Comparison of ENCODE assay signal across 21 cellular contexts in genomic region chr6:16190214-16190613, GRCh38. TPM values are rescaled to one million over a fixed set of nuclear protein-coding genes. Genes with fewer than 3 reads are reported as not detected.
DNase-seq lines count a peak whose midpoint lies in the region; ATAC-seq and TF ChIP-seq lines count a peak whose summit lies in the region.
"Had no signal": no experiment of that assay in that cellular context is flagged by ENCODE, and none has a peak within 500 bp of the region (broad histone marks: within the 10 kb centered on the region; RNA-seq: fewer than 3 reads in every experiment).

No MANE protein-coding gene starts in this region.

- TF ChIP-seq EP300 in gastroesophageal sphincter (IDR thresholded peaks at IDR 0.05) = no peak

- no peak overlapping the region for H3K4me3 Mint-ChIP-seq in activated CD8-positive, alpha-beta T cell treated with anti-CD3 and anti-CD28 coated beads, Interleukin-2, amount 10 ng/mL, durations not matched to agents 7 days and 5 days
- H3K4me3 Mint-ChIP-seq: CD4-positive, alpha-beta T cell had no signal

- H3K27me3 Mint-ChIP-seq in activated CD8-positive, alpha-beta T cell treated with anti-CD3 and anti-CD28 coated beads, Interleukin-2, amount 10 ng/mL, durations not matched to agents 7 days and 5 days (ENCODE audit: low read depth) = peaks cover 33% of the 10 kb centered on the region

- H3K4me3 ChIP-seq in gastroesophageal sphincter (no peak overlapping the region), thoracic aorta (peak overlapping the region; percentile 34)
- H3K4me3 ChIP-seq: BLaER1, SJCRH30 had no signal

- no peak overlapping the region for H3K27ac Mint-ChIP-seq in activated CD8-positive, alpha-beta T cell treated with anti-CD3 and anti-CD28 coated beads, Interleukin-2, amount 10 ng/mL, durations not matched to agents 7 days and 5 days
- H3K27ac Mint-ChIP-seq: CD4-positive, alpha-beta T cell had no signal

- H3K4me1 ChIP-seq in gastroesophageal sphincter = peaks cover 0 to 42% (median 4%) of the 10 kb centered on the region in 3 donors
- peaks cover 14 to 45% of the 10 kb centered on the region in 2 donors for H3K4me1 ChIP-seq in thoracic aorta (ENCODE audit: control insufficient read depth in 1 of 2, low read depth in 2 of 2)
- H3K4me1 ChIP-seq: SJCRH30 had no signal

- ATAC-seq in gastroesophageal sphincter (no peak), thoracic aorta (ENCODE audit: insufficient number of reproducible peaks, low FRiP score, low read depth) (no peak)
- ATAC-seq in activated CD8-positive, alpha-beta T cell treated with anti-CD3 and anti-CD28 coated beads, Interleukin-2, amount 10 ng/mL, durations not matched to agents 7 days and 5 days = no peak
- ATAC-seq: Panc1 had no signal

- H3K36me3 Mint-ChIP-seq in activated CD8-positive, alpha-beta T cell treated with anti-CD3 and anti-CD28 coated beads, Interleukin-2, amount 10 ng/mL, durations not matched to agents 7 days and 5 days (ENCODE audit: low read depth) = no peaks in the 10 kb centered on the region

- 10 to 21% methylated on average over 1 of the region's 1 CpG for WGBS in gastroesophageal sphincter (ENCODE audit: low coverage in 1 of 2), 2 donors

- CTCF ChIA-PET in activated CD8-positive, alpha-beta T cell treated with anti-CD3 and anti-CD28 coated beads, Interleukin-2, amount 10 ng/mL, durations not matched to agents 7 days and 5 days (lab: Charles Lee) = interaction anchor here (1.1 to 2.8 kb wide), 4 partner anchors 15 to 499 kb away, joined by 3 to 9 read pairs (median 4); no protein-coding TSS in a partner anchor

- TF ChIP-seq CTCF in gastroesophageal sphincter (IDR thresholded peaks at IDR 0.05) (no peak), thoracic aorta (IDR thresholded peaks at IDR 0.05) (no peak)

- H3K9me3 ChIP-seq in gastroesophageal sphincter (no peaks in the 10 kb centered on the region), thoracic aorta (no peaks in the 10 kb centered on the region)
- H3K9me3 ChIP-seq: BLaER1, SJCRH30 had no signal

- H3K36me3 ChIP-seq in gastroesophageal sphincter (no peaks in the 10 kb centered on the region), thoracic aorta (no peaks in the 10 kb centered on the region)
- H3K36me3 ChIP-seq: BLaER1, SJCRH30 had no signal

- H3K4me1 Mint-ChIP-seq in activated CD8-positive, alpha-beta T cell treated with anti-CD3 and anti-CD28 coated beads, Interleukin-2, amount 10 ng/mL, durations not matched to agents 7 days and 5 days (ENCODE audit: low read depth) = no peaks in the 10 kb centered on the region

- H3K9me3 Mint-ChIP-seq in activated CD8-positive, alpha-beta T cell treated with anti-CD3 and anti-CD28 coated beads, Interleukin-2, amount 10 ng/mL, durations not matched to agents 7 days and 5 days (ENCODE audit: insufficient read depth) = no peaks in the 10 kb centered on the region
- H3K9me3 Mint-ChIP-seq: CD4-positive, alpha-beta T cell had no signal

- DNase-seq in NCI-H510A treated with DMSO at 0.1 percent for 48 hours (lab: John Stamatoyannopoulos, UW) (peak; percentile 28), NCI-H510A (lab: John Stamatoyannopoulos, UW) (no peak), NCI-H774 (lab: John Stamatoyannopoulos, UW) (peak; percentile 24), thoracic aorta (ENCODE audit: low spot score) (no peak), NCI-H2196 treated with DMSO at 0.1 percent for 48 hours (lab: John Stamatoyannopoulos, UW; ENCODE audit: unreplicated experiment) (no peak)
- DNase-seq in activated CD8-positive, alpha-beta T cell treated with anti-CD3 and anti-CD28 coated beads, Interleukin-2, amount 10 ng/mL, durations not matched to agents 7 days and 5 days = no peak
- no peak for DNase-seq in activated T-cell treated with anti-CD3 and anti-CD28 coated beads, Interleukin-2, amount 50 U/mL, for 1 hour
- DNase-seq: ACHN; CD4-positive, alpha-beta T cell; COR-L47; DMS 273 treated with DMSO at 0.1 percent for 48 hours; Kasumi-1; NCI-H187; NCI-H226; NCI-H524 treated with DMSO at 0.1 percent for 48 hours; NK-92 treated with Interleukin-12 subunit alpha and Interleukin-12 subunit beta, amount 100 ng/mL, for 24 hours; SJCRH30 had no signal

- peak overlapping the region in 3 of 4 donors; percentile 13 to 62 (median 62) for H3K27ac ChIP-seq in gastroesophageal sphincter
- peak overlapping the region; percentile 72 to 81 for H3K27ac ChIP-seq in thoracic aorta
- H3K27ac ChIP-seq: 22Rv1, BLaER1, SJCRH30 had no signal

- POLR2A ChIA-PET in activated CD8-positive, alpha-beta T cell treated with anti-CD3 and anti-CD28 coated beads, Interleukin-2, amount 10 ng/mL, durations not matched to agents 7 days and 5 days (lab: Charles Lee) = interaction anchor here (1.2 kb wide), 1 partner anchor 53 kb away, joined by 3 read pairs; no protein-coding TSS in a partner anchor

- no peak for TF ChIP-seq POLR2A in gastroesophageal sphincter (IDR thresholded peaks at IDR 0.05)

- no peaks in the 10 kb centered on the region for H3K27me3 ChIP-seq in gastroesophageal sphincter
- H3K27me3 ChIP-seq in thoracic aorta (replicated peaks; ENCODE audit: insufficient read depth) = no peaks in the 10 kb centered on the region
- H3K27me3 ChIP-seq: BLaER1, SJCRH30 had no signal

RNA-seq across cellular contexts. Expression of gene GMPR, which starts 48.2 kb away (rescaled TPM):
- total RNA-seq in gastroesophageal sphincter (10 to 100 TPM; 18.2 to 71.5 (median 45.6) TPM), thoracic aorta (10 to 100 TPM; 17.0 to 62.1 TPM)
- total RNA-seq in activated CD8-positive, alpha-beta T cell treated with anti-CD3 and anti-CD28 coated beads, Interleukin-2, amount 10 ng/mL, durations not matched to agents 7 days and 5 days = 10 to 100 TPM in 1 of 2 experiments, 1 to 10 TPM in 1; 8.9 to 11.0 TPM

Comparison
In these comparisons a context has a peak if more than half of its experiments do, and no peak if none do; other contexts are left out.
1. DNase-seq: peak in NCI-H510A treated with DMSO at 0.1 percent for 48 hours (single experiment) and NCI-H774 (single experiment); none in NCI-H510A (single experiment), thoracic aorta (single experiment), activated CD8-positive, alpha-beta T cell treated with anti-CD3 and anti-CD28 coated beads, Interleukin-2, amount 10 ng/mL, durations not matched to agents 7 days and 5 days (single experiment), activated T-cell treated with anti-CD3 and anti-CD28 coated beads, Interleukin-2, amount 50 U/mL, for 1 hour (single experiment) and NCI-H2196 treated with DMSO at 0.1 percent for 48 hours (single experiment).